25 cellular contexts compared by ENCODE assay signal in the genomic region with DNA sequence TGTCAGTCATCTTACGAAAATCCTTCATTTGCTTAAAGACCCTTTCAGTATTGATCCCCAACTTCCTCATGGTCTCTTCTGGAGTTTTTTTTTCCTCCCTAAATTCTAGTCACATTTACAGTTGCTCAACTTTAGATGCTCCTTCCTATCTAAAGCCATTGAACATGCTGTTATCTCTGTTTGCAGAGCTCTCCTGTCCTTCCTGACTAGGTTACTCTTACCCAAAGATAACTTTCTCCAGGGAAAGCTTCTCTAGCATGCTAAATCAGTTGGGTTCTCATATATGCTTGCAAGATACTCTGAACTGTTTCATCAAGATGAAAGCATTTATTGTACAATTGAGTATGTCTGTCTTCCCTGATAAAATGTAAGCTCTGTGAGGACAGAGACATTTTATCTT.
"Had no signal": no experiment of that assay in that cellular context is flagged by ENCODE, and none has a peak within 500 bp of the region (broad histone marks: within the 10 kb centered on the region; RNA-seq: fewer than 3 reads in every experiment).

No MANE protein-coding gene starts in this region.

- DNase-seq: activated CD4-positive, alpha-beta T cell treated with anti-CD3 and anti-CD28 coated beads for 48 hours; activated CD4-positive, alpha-beta T cell treated with anti-CD3 and anti-CD28 coated beads, Interleukin-2, amount 50 U/mL, for 48 hours; activated CD8-positive, alpha-beta memory T cell treated with anti-CD3 and anti-CD28 coated beads for 24 hours; activated effector memory CD4-positive, alpha-beta T cell treated with Interleukin-2 at 50 U/mL for 16 hours; activated naive CD4-positive, alpha-beta T cell treated with anti-CD3 and anti-CD28 coated beads for 36 hours; activated naive CD8-positive, alpha-beta T cell treated with anti-CD3 and anti-CD28 coated beads, Interleukin-2, amount 10 ng/mL, durations not matched to agents 7 days and 5 days; brain microvascular endothelial cell; cortex of kidney; effector memory CD8-positive, alpha-beta T cell; foreskin keratinocyte; heart right ventricle; midbrain; naive thymus-derived CD4-positive, alpha-beta T cell; nucleus accumbens; pancreas; stimulated activated CD4-positive, alpha-beta T cell treated with anti-CD3 and anti-CD28 coated beads, Interleukin-15, amount 100 ng/mL, for 24 hours; stimulated activated CD4-positive, alpha-beta T cell treated with anti-CD3 and anti-CD28 coated beads, Interleukin-2, amount 100 ng/mL, for 24 hours; stimulated activated naive CD4-positive, alpha-beta T cell; T-helper 2 cell; tibial artery; upper lobe of right lung had no signal

- FAIRE-seq: astrocyte, pancreas had no signal

- H3K9me3 ChIP-seq: heart right ventricle, pancreas, right atrium auricular region, suprapubic skin, tibial artery, upper lobe of right lung had no signal

- H3K36me3 ChIP-seq: brain microvascular endothelial cell, pancreas, suprapubic skin had no signal

- H3K27ac ChIP-seq: brain microvascular endothelial cell, foreskin keratinocyte, heart right ventricle, pancreas, right atrium auricular region, suprapubic skin, tibial artery, upper lobe of right lung, VCaP had no signal

- H3K4me3 ChIP-seq: heart right ventricle, pancreas, right atrium auricular region, suprapubic skin, tibial artery, upper lobe of right lung had no signal

- H3K4me1 ChIP-seq: foreskin keratinocyte had no signal
